ENCODE assay signal across 19 cellular contexts in the genomic region with DNA sequence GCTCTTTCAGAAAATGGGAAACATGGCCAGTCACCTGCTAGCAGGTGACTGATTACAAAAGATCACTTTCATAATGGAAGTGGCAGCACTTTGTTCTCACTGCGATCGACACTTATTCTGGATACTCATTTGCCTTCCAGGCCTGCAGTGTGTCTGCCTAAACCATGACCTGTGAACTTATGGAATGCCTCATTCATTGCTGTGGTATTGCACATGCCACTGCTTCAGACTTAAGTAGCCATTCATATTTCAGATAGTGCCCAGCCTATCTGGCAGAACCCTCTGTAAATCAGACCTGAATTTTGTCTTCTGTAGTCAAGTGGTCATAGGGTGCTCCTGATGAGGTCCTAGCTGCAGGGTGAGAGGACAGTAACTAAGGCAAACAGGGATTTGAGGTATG.
A peak's percentile ranks its signal among the peaks of the same experiment; 100 is the strongest.
DNase-seq lines count a peak whose midpoint lies in the region; TF ChIP-seq lines count a peak whose summit lies in the region.
"Had no signal": no experiment of that assay in that cellular context is flagged by ENCODE, and none has a peak within 500 bp of the region (broad histone marks: within the 10 kb centered on the region; RNA-seq: fewer than 3 reads in every experiment).

No MANE protein-coding gene starts in this region.

- POLR2A ChIA-PET in RWPE1 (lab: Yijun Ruan, JAX; ENCODE audit: low non-redundant PET), result no interaction called here

- DNase-seq in ACHN (peak; percentile 51), HCEC 1CT (peak; percentile 50), brain microvascular endothelial cell (peak; percentile 76), glomerular visceral epithelial cell (ENCODE audit: extremely low spot score) (peak; percentile 47), GOT3 (lab: John Stamatoyannopoulos, UW) (no peak), RWPE1 (ENCODE audit: low spot score) (no peak), DMS114 treated with DMSO at 0.1 percent for 48 hours (lab: John Stamatoyannopoulos, UW; ENCODE audit: unreplicated experiment) (no peak), NCI-H526 (lab: John Stamatoyannopoulos, UW) (no peak)
- DNase-seq: CD4-positive, alpha-beta memory T cell; DMS79 treated with DMSO at 0.1 percent for 48 hours; effector memory CD4-positive, alpha-beta T cell; Karpas-422; left ventricle myocardium inferior; NCI-H1105 treated with DMSO at 0.1 percent for 48 hours; NCI-H82; stimulated activated naive CD8-positive, alpha-beta T cell treated with anti-CD3 and anti-CD28 coated beads, Interleukin-15, amount 100 ng/mL, for 72 hours; T-helper 9 cell had no signal

- H3K4me3 ChIP-seq in brain microvascular endothelial cell (ENCODE audit: low read depth, low read length), result no peak overlapping the region
- H3K4me3 ChIP-seq: left ventricle myocardium inferior, SJSA1 had no signal

- CTCF ChIA-PET in RWPE1 (lab: Yijun Ruan, JAX), result interaction anchor here (1.0 to 1.7 kb wide), 2 partner anchors 9 to 23 kb away, joined by 4 to 7 read pairs; no protein-coding TSS in a partner anchor

- no peaks in the 10 kb centered on the region for H3K36me3 ChIP-seq in brain microvascular endothelial cell (replicated peaks)
- H3K36me3 ChIP-seq: SJSA1 had no signal

- TF ChIP-seq CTCF in brain microvascular endothelial cell (IDR thresholded peaks at IDR 0.05; ENCODE audit: low read depth, low read length, missing control alignments) (no peak), RWPE1 (conservative IDR thresholded peaks at IDR 0.05; ENCODE audit: low read depth) (no peak)

- H3K27ac ChIP-seq in brain microvascular endothelial cell (no peak overlapping the region), RWPE1 (no peak overlapping the region)
- H3K27ac ChIP-seq: foreskin keratinocyte, left ventricle myocardium inferior, SJSA1 had no signal

- H3K27me3 ChIP-seq in brain microvascular endothelial cell (replicated peaks), result no peaks in the 10 kb centered on the region
- H3K27me3 ChIP-seq: foreskin keratinocyte, SJSA1 had no signal

- in situ Hi-C loops in ACHN (cut with HindIII; ENCODE audit: low pct_ligation_motif_present, low pct_unique_long_range_greater_than_20kb, low sequenced_read_pairs), result no loop called here
- in situ Hi-C loops in brain microvascular endothelial cell (cut with HindIII; ENCODE audit: low pct_ligation_motif_present, low sequenced_read_pairs), result no loop called here

Comparison
In these comparisons a context has a peak if more than half of its experiments do, and no peak if none do; other contexts are left out.
1. DNase-seq: peak in ACHN (single experiment), HCEC 1CT (single experiment), brain microvascular endothelial cell (single experiment) and glomerular visceral epithelial cell (single experiment); none in GOT3 (single experiment), RWPE1 (single experiment), DMS114 treated with DMSO at 0.1 percent for 48 hours (single experiment) and NCI-H526 (0 of 2).